Comparison of ENCODE assay signal across 11 cellular contexts in genomic region chr3:115325539-115325938, GRCh38.
DNase-seq lines count a peak whose midpoint lies in the region; ATAC-seq, FAIRE-seq and TF ChIP-seq lines count a peak whose summit lies in the region.
"Had no signal": no experiment of that assay in that cellular context is flagged by ENCODE, and none has a peak within 500 bp of the region (broad histone marks: within the 10 kb centered on the region; RNA-seq: fewer than 3 reads in every experiment).

No MANE protein-coding gene starts in this region.

- peak; percentile 51 for ATAC-seq in GM18867 (IDR thresholded peaks at IDR 0.05; ENCODE audit: unreplicated experiment)
- ATAC-seq in K562, result no peak
- ATAC-seq in GM19035 (IDR thresholded peaks at IDR 0.05; ENCODE audit: unreplicated experiment), result no peak
- no peak for ATAC-seq in GM18520 (IDR thresholded peaks at IDR 0.05; ENCODE audit: unreplicated experiment)
- ATAC-seq: activated T-cell treated with anti-CD3 and anti-CD28 coated beads, Interleukin-2, amount 50 U/mL, for 4 hours had no signal

- no peak for TF ChIP-seq CTCF in K562 (IDR thresholded peaks at IDR 0.05 in 2 of 3, conservative IDR thresholded peaks at IDR 0.05 in 1 of 3; ENCODE audit: insufficient read depth in 2 of 3, low read depth in 1 of 3, low read length in 3 of 3)

- no peaks in the 10 kb centered on the region for H3K9me3 ChIP-seq in K562 (replicated peaks; ENCODE audit: control insufficient read depth, insufficient read depth, low read depth, low read length)

- DNase-seq in Kasumi-1 (lab: John Stamatoyannopoulos, UW) (peak; percentile 24 to 50), K562 (ENCODE audit: extremely low read depth in 1 of 4, low spot score in 3 of 4) (peak; percentile 4 to 15 (median 11)), lung microvascular endothelial cell (ENCODE audit: low read depth in 2 of 2) (peak; percentile 64 to 71)
- DNase-seq in activated CD8-positive, alpha-beta memory T cell treated with anti-CD3 and anti-CD28 coated beads for 24 hours, result no peak
- DNase-seq in activated T-cell treated with anti-CD3 and anti-CD28 coated beads, Interleukin-2, amount 50 U/mL, for 48 hours, result no peak
- DNase-seq: activated T-cell treated with anti-CD3 and anti-CD28 coated beads, Interleukin-2, amount 50 U/mL, for 4 hours; NCI-H524 treated with DMSO at 0.1 percent for 48 hours; substantia nigra had no signal

- no peaks in the 10 kb centered on the region for H3K27me3 ChIP-seq in K562 (ENCODE audit: control insufficient read depth in 2 of 2, insufficient read depth in 2 of 2, low read length in 2 of 2)

- 0% methylated on average over 2 of the region's 2 CpGs for WGBS in K562 (ENCODE audit: insufficient coverage, low coverage, missing lambda C conversion rate)

- TF ChIP-seq POLR2A in K562 (conservative IDR thresholded peaks at IDR 0.05), result no peak

- no peak overlapping the region for H3K9ac ChIP-seq in K562 (ENCODE audit: insufficient read depth in 1 of 2, low read depth in 2 of 2, low read length in 2 of 2)

- H2AFZ ChIP-seq in K562 (ENCODE audit: low read depth, low read length), result no peak overlapping the region

- no peaks in the 10 kb centered on the region for H3K36me3 ChIP-seq in K562 (ENCODE audit: control insufficient read depth, insufficient read depth, low read length)

- no peak overlapping the region for H3K27ac ChIP-seq in K562 (ENCODE audit: extremely low read depth, low read depth, low read length)

- H3K4me1 ChIP-seq in K562 (replicated peaks in 1 of 2; ENCODE audit: control insufficient read depth in 2 of 2, insufficient read depth in 2 of 2, low read length in 2 of 2), result no peaks in the 10 kb centered on the region

- in situ Hi-C loops in K562 (cut with MboI), result no loop called here

- POLR2A ChIA-PET in K562 (lab: Yijun Ruan, JAX), result no interaction called here

- H3K9me1 ChIP-seq in K562 (ENCODE audit: control insufficient read depth, insufficient read depth, low read length), result no peaks in the 10 kb centered on the region

- no peak for FAIRE-seq in K562 (lab: Jason Lieb, UNC)

- no peaks in the 10 kb centered on the region for H4K20me1 ChIP-seq in K562 (replicated peaks; ENCODE audit: control insufficient read depth, insufficient read depth, low read length)

- intact Hi-C loops in K562 (cut with micrococcal nuclease), result no loop called here

- BruUV-seq in K562 (replicated peaks; lab: Mats Ljungman, UMichigan), result no TSS peak

- no peak overlapping the region for H3K4me2 ChIP-seq in K562 (ENCODE audit: insufficient read depth, low read length)

- H3K79me2 ChIP-seq in K562 (ENCODE audit: control insufficient read depth, insufficient read depth, low read length), result no peaks in the 10 kb centered on the region

- no peak for TF ChIP-seq RAD21 in K562 (CRISPR knock-in tag; conservative IDR thresholded peaks at IDR 0.05 in 1 of 2, IDR thresholded peaks at IDR 0.05 in 1 of 2)

- CTCF ChIA-PET in K562 (lab: Yijun Ruan, JAX; ENCODE audit: low intra/inter-chr PET ratio), result no interaction called here

- H3K4me3 ChIP-seq in K562, result no peak overlapping the region

- TF ChIP-seq EP300 in K562 (IDR thresholded peaks at IDR 0.05; ENCODE audit: low read length), result no peak

TF ChIP-seq in K562, 482 proteins besides CTCF, POLR2A, EP300 and RAD21:
- TF ChIP-seq CC2D1A (IDR thresholded peaks at IDR 0.05) (no peak), MXI1 (IDR thresholded peaks at IDR 0.05; ENCODE audit: low read depth, low read length) (no peak), CEBPB (tag; IDR thresholded peaks at IDR 0.05) (no peak), COPS2 (conservative IDR thresholded peaks at IDR 0.05) (no peak), DDX20 (tag; IDR thresholded peaks at IDR 0.05; ENCODE audit: low read depth) (no peak), NR4A1 (CRISPR knock-in tag; IDR thresholded peaks at IDR 0.05) (no peak), NR4A1 (tag; IDR thresholded peaks at IDR 0.05) (no peak), MIER1 (IDR thresholded peaks at IDR 0.05; ENCODE audit: low read depth) (peak; percentile 83), SUPT5H (IDR thresholded peaks at IDR 0.05) (no peak), EHMT2 (IDR thresholded peaks at IDR 0.05) (peak; percentile 93), KLF10 (CRISPR knock-in tag; IDR thresholded peaks at IDR 0.05) (no peak), RBM39 (optimal IDR thresholded peaks at IDR 0.05; ENCODE audit: low read depth, low read length) (no peak), PTRF (tag; IDR thresholded peaks at IDR 0.05) (no peak), PTTG1 (tag; IDR thresholded peaks at IDR 0.05; ENCODE audit: low read depth) (no peak), YBX1 (IDR thresholded peaks at IDR 0.05) (no peak), C11orf30 (IDR thresholded peaks at IDR 0.05; ENCODE audit: low read depth) (no peak), SPI1 (IDR thresholded peaks at IDR 0.05; ENCODE audit: borderline replicate concordance, low read depth, low read length) (no peak), ZBTB7A (IDR thresholded peaks at IDR 0.05; ENCODE audit: borderline replicate concordance, control insufficient read depth, low read depth, low read length) (no peak)
- TF ChIP-seq, protein P1, sequence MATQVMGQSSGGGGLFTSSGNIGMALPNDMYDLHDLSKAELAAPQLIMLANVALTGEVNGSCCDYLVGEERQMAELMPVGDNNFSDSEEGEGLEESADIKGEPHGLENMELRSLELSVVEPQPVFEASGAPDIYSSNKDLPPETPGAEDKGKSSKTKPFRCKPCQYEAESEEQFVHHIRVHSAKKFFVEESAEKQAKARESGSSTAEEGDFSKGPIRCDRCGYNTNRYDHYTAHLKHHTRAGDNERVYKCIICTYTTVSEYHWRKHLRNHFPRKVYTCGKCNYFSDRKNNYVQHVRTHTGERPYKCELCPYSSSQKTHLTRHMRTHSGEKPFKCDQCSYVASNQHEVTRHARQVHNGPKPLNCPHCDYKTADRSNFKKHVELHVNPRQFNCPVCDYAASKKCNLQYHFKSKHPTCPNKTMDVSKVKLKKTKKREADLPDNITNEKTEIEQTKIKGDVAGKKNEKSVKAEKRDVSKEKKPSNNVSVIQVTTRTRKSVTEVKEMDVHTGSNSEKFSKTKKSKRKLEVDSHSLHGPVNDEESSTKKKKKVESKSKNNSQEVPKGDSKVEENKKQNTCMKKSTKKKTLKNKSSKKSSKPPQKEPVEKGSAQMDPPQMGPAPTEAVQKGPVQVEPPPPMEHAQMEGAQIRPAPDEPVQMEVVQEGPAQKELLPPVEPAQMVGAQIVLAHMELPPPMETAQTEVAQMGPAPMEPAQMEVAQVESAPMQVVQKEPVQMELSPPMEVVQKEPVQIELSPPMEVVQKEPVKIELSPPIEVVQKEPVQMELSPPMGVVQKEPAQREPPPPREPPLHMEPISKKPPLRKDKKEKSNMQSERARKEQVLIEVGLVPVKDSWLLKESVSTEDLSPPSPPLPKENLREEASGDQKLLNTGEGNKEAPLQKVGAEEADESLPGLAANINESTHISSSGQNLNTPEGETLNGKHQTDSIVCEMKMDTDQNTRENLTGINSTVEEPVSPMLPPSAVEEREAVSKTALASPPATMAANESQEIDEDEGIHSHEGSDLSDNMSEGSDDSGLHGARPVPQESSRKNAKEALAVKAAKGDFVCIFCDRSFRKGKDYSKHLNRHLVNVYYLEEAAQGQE (CRISPR knock-in tag; IDR thresholded peaks at IDR 0.05; ENCODE audit: low read depth), result peak; percentile 89
- TF ChIP-seq, protein P2, sequence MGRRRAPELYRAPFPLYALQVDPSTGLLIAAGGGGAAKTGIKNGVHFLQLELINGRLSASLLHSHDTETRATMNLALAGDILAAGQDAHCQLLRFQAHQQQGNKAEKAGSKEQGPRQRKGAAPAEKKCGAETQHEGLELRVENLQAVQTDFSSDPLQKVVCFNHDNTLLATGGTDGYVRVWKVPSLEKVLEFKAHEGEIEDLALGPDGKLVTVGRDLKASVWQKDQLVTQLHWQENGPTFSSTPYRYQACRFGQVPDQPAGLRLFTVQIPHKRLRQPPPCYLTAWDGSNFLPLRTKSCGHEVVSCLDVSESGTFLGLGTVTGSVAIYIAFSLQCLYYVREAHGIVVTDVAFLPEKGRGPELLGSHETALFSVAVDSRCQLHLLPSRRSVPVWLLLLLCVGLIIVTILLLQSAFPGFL (CRISPR knock-in tag; IDR thresholded peaks at IDR 0.05), result no peak

Comparison
In these comparisons a context has a peak if more than half of its experiments do, and no peak if none do; other contexts are left out.
1. DNase-seq: peak in Kasumi-1 (2 of 2), K562 (4 of 4) and lung microvascular endothelial cell (2 of 2); none in activated CD8-positive, alpha-beta memory T cell treated with anti-CD3 and anti-CD28 coated beads for 24 hours (single experiment) and activated T-cell treated with anti-CD3 and anti-CD28 coated beads, Interleukin-2, amount 50 U/mL, for 48 hours (0 of 2).